19 cellular contexts compared by ENCODE assay signal in the genomic region with DNA sequence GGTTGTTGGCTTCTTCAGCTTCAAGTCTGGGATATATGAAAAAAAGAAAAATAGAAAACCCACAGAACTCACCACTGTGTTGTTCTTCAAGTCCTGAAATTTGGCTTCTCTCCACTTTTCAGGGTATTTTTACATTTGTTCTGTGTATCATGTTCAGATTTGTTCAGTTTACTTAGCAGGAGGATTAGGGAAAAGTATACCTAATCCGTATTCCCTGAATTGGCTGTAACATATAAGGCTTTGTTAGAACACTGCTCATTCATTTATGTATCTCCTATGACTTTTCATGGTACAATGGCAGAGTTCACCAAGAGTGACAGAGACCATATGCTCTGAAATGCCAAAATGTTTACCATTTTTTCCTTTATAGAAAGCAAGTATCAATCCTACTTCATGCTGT.
A peak's percentile ranks its signal among the peaks of the same experiment; 100 is the strongest.
DNase-seq lines count a peak whose midpoint lies in the region; ATAC-seq and TF ChIP-seq lines count a peak whose summit lies in the region.
"Had no signal": no experiment of that assay in that cellular context is flagged by ENCODE, and none has a peak within 500 bp of the region (broad histone marks: within the 10 kb centered on the region; RNA-seq: fewer than 3 reads in every experiment).

No MANE protein-coding gene starts in this region.

- H3K9me3 Mint-ChIP-seq in nephron progenitor cell, result no peaks in the 10 kb centered on the region
- no peaks in the 10 kb centered on the region for H3K9me3 Mint-ChIP-seq in activated CD8-positive, alpha-beta T cell treated with anti-CD3 and anti-CD28 coated beads for 36 hours
- H3K9me3 Mint-ChIP-seq: H9 had no signal

- H3K4me3 ChIP-seq in choroid plexus epithelial cell (ENCODE audit: low read depth, low read length), result no peak overlapping the region
- H3K4me3 ChIP-seq: PC-9 had no signal

- POLR2A ChIA-PET in activated CD8-positive, alpha-beta T cell treated with anti-CD3 and anti-CD28 coated beads for 36 hours (lab: Charles Lee), result no interaction called here

- intact Hi-C loops in activated CD8-positive, alpha-beta T cell treated with anti-CD3 and anti-CD28 coated beads for 36 hours (cut with micrococcal nuclease), result no loop called here

- H3K27me3 Mint-ChIP-seq in nephron progenitor cell (ENCODE audit: low read depth, poor library complexity), result peaks cover 3% of the 10 kb centered on the region
- H3K27me3 Mint-ChIP-seq in activated CD8-positive, alpha-beta T cell treated with anti-CD3 and anti-CD28 coated beads for 36 hours, result no peaks in the 10 kb centered on the region

- H3K4me1 Mint-ChIP-seq in nephron progenitor cell, result no peaks in the 10 kb centered on the region
- no peaks in the 10 kb centered on the region for H3K4me1 Mint-ChIP-seq in activated CD8-positive, alpha-beta T cell treated with anti-CD3 and anti-CD28 coated beads for 36 hours (ENCODE audit: low read depth)
- H3K4me1 Mint-ChIP-seq: CD14-positive monocyte, H9 had no signal

- no peak for ATAC-seq in activated CD8-positive, alpha-beta T cell treated with anti-CD3 and anti-CD28 coated beads for 36 hours

- CTCF ChIA-PET in activated CD8-positive, alpha-beta T cell treated with anti-CD3 and anti-CD28 coated beads for 36 hours (lab: Charles Lee), result no interaction called here

- peak overlapping the region; percentile 5; the same call in 1 of the 2 replicates for H3K27ac ChIP-seq in VCaP
- H3K27ac ChIP-seq: KMS-11, PC-9, RWPE1 had no signal

- H3K4me3 Mint-ChIP-seq in nephron progenitor cell, result no peak overlapping the region
- H3K4me3 Mint-ChIP-seq in activated CD8-positive, alpha-beta T cell treated with anti-CD3 and anti-CD28 coated beads for 36 hours, result no peak overlapping the region
- H3K4me3 Mint-ChIP-seq: CD14-positive monocyte, H9 had no signal

- peak overlapping the region; percentile 18 for H3K27ac Mint-ChIP-seq in nephron progenitor cell
- no peak overlapping the region for H3K27ac Mint-ChIP-seq in activated CD8-positive, alpha-beta T cell treated with anti-CD3 and anti-CD28 coated beads for 36 hours
- H3K27ac Mint-ChIP-seq: CD14-positive monocyte, H9 had no signal

- TF ChIP-seq CTCF in VCaP (conservative IDR thresholded peaks at IDR 0.05), result no peak
- TF ChIP-seq CTCF in choroid plexus epithelial cell (conservative IDR thresholded peaks at IDR 0.05; ENCODE audit: low read depth, low read length), result no peak
- TF ChIP-seq CTCF in nephron progenitor cell (IDR thresholded peaks at IDR 0.05), result no peak
- TF ChIP-seq CTCF in activated CD8-positive, alpha-beta T cell treated with anti-CD3 and anti-CD28 coated beads for 36 hours (IDR thresholded peaks at IDR 0.05), result no peak

- DNase-seq in choroid plexus epithelial cell (ENCODE audit: low read depth) (peak; percentile 2), nephron progenitor cell (no peak), amygdala (lab: John Stamatoyannopoulos, UW) (no peak)
- DNase-seq in activated naive CD4-positive, alpha-beta T cell (lab: John Stamatoyannopoulos, UW), result no peak
- no peak for DNase-seq in stimulated activated naive CD4-positive, alpha-beta T cell (lab: John Stamatoyannopoulos, UW)
- DNase-seq in activated CD8-positive, alpha-beta T cell treated with anti-CD3 and anti-CD28 coated beads for 36 hours, result no peak
- DNase-seq: ACHN, DMS 273 treated with DMSO at 0.1 percent for 48 hours, H9, NCI-H1417 treated with DMSO at 0.1 percent for 48 hours, NCI-H187 treated with DMSO at 0.1 percent for 48 hours, NCI-H226, NCI-H524 treated with DMSO at 0.1 percent for 48 hours, PC-9, SIG-M5 had no signal

- no peaks in the 10 kb centered on the region for H3K36me3 Mint-ChIP-seq in nephron progenitor cell (ENCODE audit: low read depth)
- no peaks in the 10 kb centered on the region for H3K36me3 Mint-ChIP-seq in activated CD8-positive, alpha-beta T cell treated with anti-CD3 and anti-CD28 coated beads for 36 hours (ENCODE audit: low read depth)
- H3K36me3 Mint-ChIP-seq: CD14-positive monocyte had no signal
